ENCODE assay signal across 25 cellular contexts in genomic region chr2:3187467-3187866, GRCh38.
DNase-seq lines count a peak whose midpoint lies in the region; ATAC-seq and TF ChIP-seq lines count a peak whose summit lies in the region.
"Had no signal": no experiment of that assay in that cellular context is flagged by ENCODE, and none has a peak within 500 bp of the region (broad histone marks: within the 10 kb centered on the region; RNA-seq: fewer than 3 reads in every experiment).

No MANE protein-coding gene starts in this region.

- H3K4me3 ChIP-seq in left ventricle myocardium inferior, result no peak overlapping the region
- H3K4me3 ChIP-seq in spleen, result no peak overlapping the region
- H3K4me3 ChIP-seq: BLaER1, GM12878 had no signal

- H3K9me3 ChIP-seq in left ventricle myocardium inferior (replicated peaks), result no peaks in the 10 kb centered on the region
- no peaks in the 10 kb centered on the region for H3K9me3 ChIP-seq in spleen
- H3K9me3 ChIP-seq: BE2C, BLaER1 had no signal

- no peak overlapping the region for H3K27ac Mint-ChIP-seq in stimulated activated naive CD8-positive, alpha-beta T cell treated with anti-CD3 and anti-CD28 coated beads, Interleukin-15, amount 100 ng/mL, for 72 hours
- no peak overlapping the region for H3K27ac Mint-ChIP-seq in HFFc6
- H3K27ac Mint-ChIP-seq: CD14-positive monocyte had no signal

- H3K4me3 Mint-ChIP-seq in stimulated activated naive CD8-positive, alpha-beta T cell treated with anti-CD3 and anti-CD28 coated beads, Interleukin-15, amount 100 ng/mL, for 72 hours, result no peak overlapping the region
- no peak overlapping the region for H3K4me3 Mint-ChIP-seq in HFFc6
- H3K4me3 Mint-ChIP-seq: CD14-positive monocyte; CD4-positive, alpha-beta memory T cell; CD4-positive, CD25-positive, alpha-beta regulatory T cell had no signal

- 85 to 98% (median 94%) methylated on average over 3 to 12 of the region's 12 CpGs for WGBS in spleen, 5 donors

- TF ChIP-seq CTCF in left ventricle myocardium inferior (IDR thresholded peaks at IDR 0.05; ENCODE audit: borderline replicate concordance), result no peak
- no peak for TF ChIP-seq CTCF in spleen (IDR thresholded peaks at IDR 0.05 in 8 of 11, conservative IDR thresholded peaks at IDR 0.05 in 3 of 11)
- TF ChIP-seq CTCF in HFFc6 (IDR thresholded peaks at IDR 0.05), result no peak

- ATAC-seq in Right ventricle myocardium superior (ENCODE audit: poor library complexity), result no peak
- peak; percentile 43 for ATAC-seq in stimulated activated naive CD8-positive, alpha-beta T cell treated with anti-CD3 and anti-CD28 coated beads, Interleukin-15, amount 100 ng/mL, for 72 hours
- no peak for ATAC-seq in stimulated activated naive CD8-positive, alpha-beta T cell treated with anti-CD3 and anti-CD28 coated beads, Interleukin-15, Interleukin-2, amounts not matched to agents 100 U/mL and 50 U/mL, for 24 hours
- ATAC-seq: GM12878 had no signal

- no peak for TF ChIP-seq POLR2A in spleen (IDR thresholded peaks at IDR 0.05)

- peaks cover 5% of the 10 kb centered on the region for H3K36me3 Mint-ChIP-seq in HFFc6 (ENCODE audit: low read depth)

- H3K4me1 Mint-ChIP-seq in stimulated activated naive CD8-positive, alpha-beta T cell treated with anti-CD3 and anti-CD28 coated beads, Interleukin-15, amount 100 ng/mL, for 72 hours, result no peaks in the 10 kb centered on the region
- no peaks in the 10 kb centered on the region for H3K4me1 Mint-ChIP-seq in HFFc6 (ENCODE audit: low read depth)
- H3K4me1 Mint-ChIP-seq: CD14-positive monocyte; CD4-positive, CD25-positive, alpha-beta regulatory T cell; CD8-positive, alpha-beta memory T cell had no signal

- no peaks in the 10 kb centered on the region for H3K9me3 Mint-ChIP-seq in stimulated activated naive CD8-positive, alpha-beta T cell treated with anti-CD3 and anti-CD28 coated beads, Interleukin-15, amount 100 ng/mL, for 72 hours
- H3K9me3 Mint-ChIP-seq in HFFc6, result no peaks in the 10 kb centered on the region
- H3K9me3 Mint-ChIP-seq: CD4-positive, CD25-positive, alpha-beta regulatory T cell had no signal

- H3K27me3 ChIP-seq in left ventricle myocardium inferior (ENCODE audit: low read depth) (no peaks in the 10 kb centered on the region), spleen (replicated peaks in 1 of 7) (no peaks in the 10 kb centered on the region)
- H3K27me3 ChIP-seq: BE2C, BLaER1 had no signal

- H3K27me3 Mint-ChIP-seq in stimulated activated naive CD8-positive, alpha-beta T cell treated with anti-CD3 and anti-CD28 coated beads, Interleukin-15, amount 100 ng/mL, for 72 hours, result no peaks in the 10 kb centered on the region
- H3K27me3 Mint-ChIP-seq in HFFc6 (ENCODE audit: insufficient read depth), result no peaks in the 10 kb centered on the region; the same call in none of the 2 replicates
- H3K27me3 Mint-ChIP-seq: CD4-positive, alpha-beta memory T cell; CD4-positive, CD25-positive, alpha-beta regulatory T cell; CD8-positive, alpha-beta memory T cell had no signal

- H3K4me1 ChIP-seq in left ventricle myocardium inferior (no peaks in the 10 kb centered on the region), spleen (peaks cover 0 to 12% (median 0%) of the 10 kb centered on the region in 6 donors)

- H3K27ac ChIP-seq in left ventricle myocardium inferior (replicated peaks) (no peak overlapping the region), spleen (no peak overlapping the region)
- H3K27ac ChIP-seq: BLaER1 had no signal

- intact Hi-C loops in Right ventricle myocardium superior (cut with DNase I), result no loop called here
- intact Hi-C loops in left ventricle myocardium inferior (cut with micrococcal nuclease), result no loop called here
- intact Hi-C loops in spleen (cut with DNase I; ENCODE audit: low total_unique reads), result no loop called here

- DNase-seq in Right ventricle myocardium superior (peak; percentile 8), left ventricle myocardium inferior (no peak), spleen (peak; percentile 11), HFFc6 (no peak)
- DNase-seq in stimulated activated naive CD8-positive, alpha-beta T cell treated with anti-CD3 and anti-CD28 coated beads, Interleukin-15, amount 100 ng/mL, for 72 hours, result no peak
- DNase-seq in stimulated activated naive CD8-positive, alpha-beta T cell treated with anti-CD3 and anti-CD28 coated beads, Interleukin-15, Interleukin-2, amounts not matched to agents 100 U/mL and 50 U/mL, for 24 hours, result no peak
- DNase-seq in effector CD8-positive, alpha-beta T cell (lab: John Stamatoyannopoulos, UW), result no peak
- DNase-seq: 8988T; ACHN; BE2C; C1 segment of cervical spinal cord; CD4-positive, alpha-beta memory T cell; CD4-positive, CD25-positive, alpha-beta regulatory T cell; COR-L47; DMS 273 treated with DMSO at 0.1 percent for 48 hours; DMS153; DMS53; DMS79; DND-41; EL; GDM1 had no signal

- H3K36me3 ChIP-seq in left ventricle myocardium inferior (peaks cover 25% of the 10 kb centered on the region), spleen (peaks cover 0 to 80% (median 25%) of the 10 kb centered on the region in 6 donors)

Comparison
In these comparisons a context has a peak if more than half of its experiments do, and no peak if none do; other contexts are left out.
1. DNase-seq: peak in Right ventricle myocardium superior (single experiment) and spleen (single experiment); none in left ventricle myocardium inferior (single experiment), stimulated activated naive CD8-positive, alpha-beta T cell treated with anti-CD3 and anti-CD28 coated beads, Interleukin-15, amount 100 ng/mL, for 72 hours (0 of 2), stimulated activated naive CD8-positive, alpha-beta T cell treated with anti-CD3 and anti-CD28 coated beads, Interleukin-15, Interleukin-2, amounts not matched to agents 100 U/mL and 50 U/mL, for 24 hours (single experiment), effector CD8-positive, alpha-beta T cell (single experiment) and HFFc6 (single experiment).